ENCODE assay signal across 16 cellular contexts in genomic region chr14:93982684-93983007, GRCh38. TPM values are rescaled to one million over a fixed set of nuclear protein-coding genes. Genes with fewer than 3 reads are reported as not detected.
"Had no signal": no experiment of that assay in that cellular context is flagged by ENCODE, and none has a peak within 500 bp of the region (broad histone marks: within the 10 kb centered on the region; RNA-seq: fewer than 3 reads in every experiment).

No MANE protein-coding gene starts in this region.

- H3K36me3 ChIP-seq: colonic mucosa, prostate gland had no signal

- H3K4me1 ChIP-seq: colonic mucosa, prostate gland had no signal

- FAIRE-seq: astrocyte had no signal

- H3K27me3 ChIP-seq: colonic mucosa had no signal

- H3K27ac ChIP-seq: colonic mucosa, prostate gland had no signal

- H3K4me3 ChIP-seq: colonic mucosa, prostate gland had no signal

- H3K9me3 ChIP-seq: colonic mucosa, prostate gland had no signal

- DNase-seq: activated CD4-positive, alpha-beta memory T cell treated with anti-CD3 and anti-CD28 coated beads for 36 hours; activated T-cell treated with anti-CD3 and anti-CD28 coated beads, Interleukin-2, amount 50 U/mL, for 48 hours; colonic mucosa; effector CD8-positive, alpha-beta T cell; hypothalamus; stimulated activated CD4-positive, alpha-beta T cell treated with anti-CD3 and anti-CD28 coated beads, Interleukin-15, amount 100 ng/mL, for 24 hours; stimulated activated CD4-positive, alpha-beta T cell treated with anti-CD3 and anti-CD28 coated beads, Interleukin-4, amount 100 ng/mL, for 4 hours; T-helper 9 cell; trophoblast cell had no signal

- ATAC-seq: natural killer cell treated with Interleukin-12 subunit alpha and Interleukin-12 subunit beta and Interleukin-15 and Interleukin-18, amount 100 ng/mL, for 72 hours had no signal

RNA-seq across cellular contexts. Expression of gene ASB2, which starts 6.3 kb away (rescaled TPM):
- total RNA-seq: lung microvascular endothelial cell had no signal

RNA-seq across cellular contexts. Expression of gene CCDC197, which starts 14.5 kb away (rescaled TPM):
- total RNA-seq: astrocyte; colonic mucosa; lung microvascular endothelial cell; mononuclear cell; natural killer cell treated with Interleukin-12 subunit alpha and Interleukin-12 subunit beta and Interleukin-15 and Interleukin-18, amount 100 ng/mL, for 72 hours; omental fat pad; prostate gland; SK-MEL-5 had no signal

RNA-seq across cellular contexts. Expression of gene FAM181A, which starts 55.5 kb away (rescaled TPM):
- total RNA-seq: activated CD4-positive, alpha-beta memory T cell treated with anti-CD3 and anti-CD28 coated beads for 36 hours; astrocyte; colonic mucosa; lung microvascular endothelial cell; mononuclear cell; natural killer cell treated with Interleukin-12 subunit alpha and Interleukin-12 subunit beta and Interleukin-15 and Interleukin-18, amount 100 ng/mL, for 72 hours; omental fat pad; SK-MEL-5 had no signal
